In genomic region chr4:92304636-92305035, GRCh38 we compare ENCODE assay signal across 8 cellular contexts. TPM values are rescaled to one million over a fixed set of nuclear protein-coding genes. Genes with fewer than 3 reads are reported as not detected.
A peak's percentile ranks its signal among the peaks of the same experiment; 100 is the strongest.
DNase-seq lines count a peak whose midpoint lies in the region; ATAC-seq, FAIRE-seq and TF ChIP-seq lines count a peak whose summit lies in the region.

No MANE protein-coding gene starts in this region.

- POLR2A ChIA-PET in H1 (lab: Charles Lee; ENCODE audit: partially characterized antibody), result interaction anchor here (0.6 to 4.8 kb wide), 16 partner anchors 11 to 675 kb away, joined by 3 to 36 read pairs (median 6); no protein-coding TSS in a partner anchor

- peak overlapping the region; percentile 63 for H3K18ac ChIP-seq in H1 (ENCODE audit: extremely low read depth, low read length)

- H3K9ac ChIP-seq in HUES64 (ENCODE audit: low read depth, low read length), result peak overlapping the region; percentile 59; the same call in 1 of the 2 replicates
- peak overlapping the region in 1 of 4 experiments; percentile 52; a peak in 3 of 7 replicates for H3K9ac ChIP-seq in H1 (replicated peaks in 1 of 4; ENCODE audit: extremely low read depth in 1 of 4, low read depth in 3 of 4, low read length in 3 of 4)

- H3K4me2 ChIP-seq in H1 (ENCODE audit: insufficient read depth in 1 of 2, low read depth in 2 of 2, low read length in 2 of 2), result peak overlapping the region; percentile 97 to 98

- peak overlapping the region; percentile 63 for H4K91ac ChIP-seq in H1 (replicated peaks; ENCODE audit: insufficient read length, low read length)

- TF ChIP-seq POLR2A in H1 (IDR thresholded peaks at IDR 0.05; ENCODE audit: control extremely low read depth in 1 of 2, low read depth in 2 of 2, low read length in 2 of 2) (no peak), spleen (IDR thresholded peaks at IDR 0.05) (no peak)

- H3K56ac ChIP-seq in H1 (replicated peaks; ENCODE audit: insufficient read length, low read depth, low read length), result no peak overlapping the region

- H3K27me3 ChIP-seq in HUES64 (ENCODE audit: insufficient read depth, low read length) (peaks cover 40% of the 10 kb centered on the region; the same call in 1 of the 2 replicates), H1 (replicated peaks in 1 of 4; ENCODE audit: control insufficient read depth in 3 of 4, extremely low read depth in 1 of 4, insufficient read depth in 3 of 4, low read length in 3 of 4) (no peaks in the 10 kb centered on the region), neuron (ENCODE audit: insufficient read depth, low read length) (peaks cover 8% of the 10 kb centered on the region), spleen (replicated peaks in 1 of 7) (peaks cover 4 to 73% (median 45%) of the 10 kb centered on the region in 7 donors)

- H4K20me1 ChIP-seq in H1 (replicated peaks in 1 of 2; ENCODE audit: control insufficient read depth in 1 of 2, insufficient read depth in 2 of 2, low read length in 2 of 2), result no peaks in the 10 kb centered on the region

- H3K36me3 ChIP-seq in HUES64 (ENCODE audit: insufficient read depth, low read length) (no peaks in the 10 kb centered on the region), H1 (ENCODE audit: control insufficient read depth in 2 of 4, insufficient read depth in 4 of 4, low read length in 3 of 4) (no peaks in the 10 kb centered on the region), neuron (ENCODE audit: insufficient read depth, low read length) (no peaks in the 10 kb centered on the region), spleen (no peaks in the 10 kb centered on the region)

- TF ChIP-seq CTCF in H1 (IDR thresholded peaks at IDR 0.05; ENCODE audit: control extremely low read depth in 1 of 3, insufficient read depth in 1 of 3, low read depth in 1 of 3, low read length in 3 of 3) (no peak), spleen (IDR thresholded peaks at IDR 0.05 in 8 of 11, conservative IDR thresholded peaks at IDR 0.05 in 3 of 11) (no peak)

- H2BK12ac ChIP-seq in H1 (ENCODE audit: low read depth, low read length), result no peak overlapping the region; the same call in 1 of the 2 replicates

- peak overlapping the region; percentile 55 for H3K4ac ChIP-seq in H1 (replicated peaks; ENCODE audit: insufficient read length, low read depth, low read length)

- H3K23ac ChIP-seq in H1 (ENCODE audit: insufficient read length), result no peak overlapping the region

- DNase-seq in C1 segment of cervical spinal cord (lab: John Stamatoyannopoulos, UW) (peak in 10 of 14 donors; percentile 14 to 63 (median 48)), H1 (ENCODE audit: low read depth in 1 of 2, low spot score in 2 of 2) (peak in 1 of 2 experiments; percentile 62), DMS153 treated with DMSO at 0.1 percent for 48 hours (lab: John Stamatoyannopoulos, UW; ENCODE audit: unreplicated experiment) (no peak), spleen (no peak), NCI-H1105 treated with DMSO at 0.1 percent for 48 hours (lab: John Stamatoyannopoulos, UW) (no peak)

- H3K79me2 ChIP-seq in H1 (ENCODE audit: control insufficient read depth in 1 of 2, insufficient read depth in 2 of 2, low read length in 2 of 2), result peaks cover 0 to 49% of the 10 kb centered on the region in 2 experiments; a peak in 2 of 4 replicates

- no peak overlapping the region for H3K14ac ChIP-seq in H1 (ENCODE audit: insufficient read length)

- no peak overlapping the region for H4K8ac ChIP-seq in H1 (ENCODE audit: extremely low read depth, insufficient read depth, low read length)

- H2AFZ ChIP-seq in H1 (ENCODE audit: low read length) (no peak overlapping the region), neuron (ENCODE audit: low read depth, low read length) (peak overlapping the region; percentile 94)

- no peak overlapping the region for H3K27ac ChIP-seq in HUES64 (ENCODE audit: low read depth, low read length)
- no peak overlapping the region for H3K27ac ChIP-seq in H1 (ENCODE audit: low read depth, low read length)
- no peak overlapping the region for H3K27ac ChIP-seq in spleen

- TF ChIP-seq RAD21 in H1 (IDR thresholded peaks at IDR 0.05 in 1 of 2, conservative IDR thresholded peaks at IDR 0.05 in 1 of 2; ENCODE audit: low read depth in 2 of 2, low read length in 2 of 2), result no peak

- peaks cover 34% of the 10 kb centered on the region for H3K4me1 ChIP-seq in HUES64 (ENCODE audit: insufficient read depth, low read length)
- peaks cover 0 to 5% (median 4%) of the 10 kb centered on the region in 4 experiments; a peak in 5 of 7 replicates for H3K4me1 ChIP-seq in H1 (replicated peaks in 1 of 4; ENCODE audit: control insufficient read depth in 3 of 4, insufficient read depth in 4 of 4, low read length in 3 of 4)
- peaks cover 24% of the 10 kb centered on the region for H3K4me1 ChIP-seq in neuron (ENCODE audit: insufficient read depth, low read length)
- peaks cover 8 to 29% (median 25%) of the 10 kb centered on the region in 6 donors for H3K4me1 ChIP-seq in spleen

- H3K4me3 ChIP-seq in HUES64 (ENCODE audit: low read length), result peak overlapping the region; percentile 80
- H3K4me3 ChIP-seq in H1 (ENCODE audit: extremely low read depth in 1 of 4, insufficient read depth in 2 of 4, low read depth in 3 of 4, low read length in 4 of 4), result peak overlapping the region; percentile 74 to 79 (median 78)
- peak overlapping the region; percentile 80 for H3K4me3 ChIP-seq in neuron (ENCODE audit: low read length)
- H3K4me3 ChIP-seq in spleen, result peak overlapping the region in 2 of 8 donors; percentile 37 to 54

- H2AK5ac ChIP-seq in H1 (ENCODE audit: low read depth, low read length), result no peak overlapping the region

- CTCF ChIA-PET in H1 (lab: Charles Lee; ENCODE audit: partially characterized antibody), result interaction anchor here (0.9 to 2.9 kb wide), 3 partner anchors 14 to 90 kb away, joined by 3 to 8 read pairs (median 4); no protein-coding TSS in a partner anchor

- H2BK20ac ChIP-seq in H1 (ENCODE audit: low read length), result no peak overlapping the region

- FAIRE-seq in H1 (lab: Jason Lieb, UNC), result peak; percentile 81

- H3K79me1 ChIP-seq in H1 (ENCODE audit: low read depth, low read length), result no peaks in the 10 kb centered on the region

- WGBS in HUES64, result 0% methylated on average over 14 of the region's 18 CpGs
- 3% methylated on average over 18 of the region's 18 CpGs; no CpG with 5 or more reads in 1 of the 2 experiments for WGBS in H1 (ENCODE audit: extremely low coverage in 1 of 2, insufficient coverage in 1 of 2, insufficient read length in 1 of 2, insufficient replicate concordance in 2 of 2, low coverage in 1 of 2, low lambda C conversion rate in 2 of 2, missing lambda C conversion rate in 1 of 2), 2 experiments
- WGBS in spleen, 5 donors, result 2 to 5% (median 5%) methylated on average over 18 of the region's 18 CpGs

- no peak overlapping the region for H2BK15ac ChIP-seq in H1 (ENCODE audit: low read length)

- H2BK5ac ChIP-seq in H1 (ENCODE audit: low read depth, low read length), result 0 out of 2 replicates have a peak overlapping the region, but pooled peaks have one; percentile 73

- no peak for TF ChIP-seq EP300 in H1 (IDR thresholded peaks at IDR 0.05; ENCODE audit: borderline replicate concordance in 1 of 2, low read depth in 2 of 2, low read length in 2 of 2)

- intact Hi-C loops in spleen (cut with DNase I; ENCODE audit: low total_unique reads), result no loop called here

- ATAC-seq in GM19035 (IDR thresholded peaks at IDR 0.05; ENCODE audit: unreplicated experiment), result no peak

- H3K9me3 ChIP-seq in HUES64 (ENCODE audit: insufficient read depth, low read depth, low read length), result no peaks in the 10 kb centered on the region
- H3K9me3 ChIP-seq in H1 (ENCODE audit: insufficient read depth in 2 of 2, low read depth in 1 of 2, low read length in 1 of 2), result no peaks in the 10 kb centered on the region
- H3K9me3 ChIP-seq in neuron (ENCODE audit: low read length), result no peaks in the 10 kb centered on the region
- H3K9me3 ChIP-seq in spleen, result no peaks in the 10 kb centered on the region

- no peak overlapping the region for H4K5ac ChIP-seq in H1 (ENCODE audit: insufficient read length, low read depth, low read length)

- no peak overlapping the region for H2BK120ac ChIP-seq in H1 (replicated peaks; ENCODE audit: low read depth, low read length)

- peaks cover 14% of the 10 kb centered on the region for H3K23me2 ChIP-seq in H1 (ENCODE audit: low read depth, low read length)

TF ChIP-seq in H1, 55 proteins besides CTCF, POLR2A, EP300 and RAD21 (continues in another document):
- TF ChIP-seq FOSL1 (IDR thresholded peaks at IDR 0.05; ENCODE audit: insufficient read depth, low read depth, low read length), result no peak
- peak; percentile 16; the same call in 1 of the 2 replicates for TF ChIP-seq SUZ12 (IDR thresholded peaks at IDR 0.05; ENCODE audit: low read length)
- TF ChIP-seq USF2 (IDR thresholded peaks at IDR 0.05; ENCODE audit: low read length), result no peak
- peak; percentile 65 for TF ChIP-seq SAP30 (IDR thresholded peaks at IDR 0.05; ENCODE audit: insufficient read depth, insufficient replicate concordance, low read length)
- peak; percentile 68; the same call in 1 of the 2 replicates for TF ChIP-seq KDM1A (IDR thresholded peaks at IDR 0.05; ENCODE audit: borderline replicate concordance, low read length)
- TF ChIP-seq SP4 (IDR thresholded peaks at IDR 0.05; ENCODE audit: low read length), result 0 out of 2 replicates have a peak, but pooled peaks have one; percentile 15
- peak in 1 of 2 experiments; percentile 46; a peak in 2 of 4 replicates for TF ChIP-seq SIN3A (conservative IDR thresholded peaks at IDR 0.05 in 1 of 2, IDR thresholded peaks at IDR 0.05 in 1 of 2; ENCODE audit: low read depth in 1 of 2, low read length in 2 of 2)

RNA-seq across cellular contexts. Expression of gene GRID2, which starts 0.9 kb away (rescaled TPM):
- polyA plus RNA-seq in HUES64 (2013, experiment 1 of 2), result 13.6 TPM
- polyA plus RNA-seq in HUES64 (2013, experiment 2 of 2), result 12.9 TPM
- 71.7 and 81.9 TPM in 2 replicates for total RNA-seq in H1 (2021; fragmentation: NEBNext Ultra II Directional; extraction: Animal tissue kit (Norgen Biotek cat#: 25700))
- polyA plus RNA-seq in H1 (2011; rRNA removed) (25.5 and 31.1 TPM in 2 replicates), spleen (under 1 TPM in 1 of 3 donors, not detected in 2; 0.03 TPM)
- 31.0 TPM for polyA plus RNA-seq in H1 (2011; cell fraction: cytosol; rRNA removed)
- 84.4 TPM for polyA plus RNA-seq in H1 (2011; cell fraction: nucleus; rRNA removed)
- polyA plus RNA-seq in H1 (2012, experiment 1 of 2), result 42.2 to 78.3 TPM (median 55.7 TPM) in 4 replicates
- 3.8 TPM for polyA plus RNA-seq in H1 (2012, experiment 2 of 2)
- polyA plus RNA-seq in H1 (2013, experiment 1 of 2), result 45.2 TPM
- 45.6 TPM for polyA plus RNA-seq in H1 (2013, experiment 2 of 2)
- polyA minus RNA-seq in H1 (2011; rRNA and poly(A)+ RNA removed), result 309 and 326 TPM in 2 replicates
- polyA minus RNA-seq in H1 (2011; cell fraction: cytosol; rRNA and poly(A)+ RNA removed), result 62.8 TPM
- polyA minus RNA-seq in H1 (2011; cell fraction: nucleus; rRNA and poly(A)+ RNA removed), result 592 TPM
- under 1 TPM in 5 of 7 donors, not detected in 2; 0.07 to 0.92 (median 0.30) TPM for total RNA-seq in spleen

Comparison
In these comparisons a context has a peak if more than half of its experiments do, and no peak if none do; other contexts are left out.
1. DNase-seq: peak in C1 segment of cervical spinal cord (10 of 14); none in DMS153 treated with DMSO at 0.1 percent for 48 hours (single experiment), spleen (single experiment) and NCI-H1105 treated with DMSO at 0.1 percent for 48 hours (single experiment).
2. RNA of gene GRID2, which starts 0.9 kb away (total RNA-seq): 71.7 to 81.9 TPM in H1; 0.07 to 0.92 TPM in spleen; every median in the first group is over 10 times any median in the second.